8 cellular contexts compared by ENCODE assay signal in genomic region chr13:75372517-75372916, GRCh38.
DNase-seq lines count a peak whose midpoint lies in the region; ATAC-seq and TF ChIP-seq lines count a peak whose summit lies in the region.

No MANE protein-coding gene starts in this region.

- DNase-seq in NCI-H1417 (lab: John Stamatoyannopoulos, UW) (peak; percentile 37 to 80 (median 39)), NCI-H1417 treated with DMSO at 0.1 percent for 48 hours (lab: John Stamatoyannopoulos, UW) (no peak), HuH-7 (ENCODE audit: low spot score) (peak; percentile 16), RWPE2 (ENCODE audit: low spot score) (no peak), esophagus muscularis mucosa (ENCODE audit: extremely low spot score) (no peak), HK-2 (ENCODE audit: unreplicated experiment) (no peak)

- no peaks in the 10 kb centered on the region for H3K36me3 Mint-ChIP-seq in nephron (ENCODE audit: low read depth)

- H3K36me3 ChIP-seq in RWPE2 (ENCODE audit: low read depth) (no peaks in the 10 kb centered on the region), esophagus muscularis mucosa (no peaks in the 10 kb centered on the region)

- H3K27ac ChIP-seq in RWPE2 (ENCODE audit: poor library complexity, severe bottlenecking) = no peak overlapping the region
- H3K27ac ChIP-seq in esophagus muscularis mucosa (replicated peaks in 1 of 4) = peak overlapping the region; percentile 22 to 44 (median 31)

- no peak overlapping the region for H3K4me3 Mint-ChIP-seq in nephron

- TF ChIP-seq CTCF in RWPE2 (IDR thresholded peaks at IDR 0.05; ENCODE audit: poor library complexity, severe bottlenecking) = peak; percentile 84
- TF ChIP-seq CTCF in esophagus muscularis mucosa (IDR thresholded peaks at IDR 0.05) = peak; percentile 74 to 85 (median 77)
- peak; percentile 64 to 80 (median 67) for TF ChIP-seq CTCF in nephron (IDR thresholded peaks at IDR 0.05; ENCODE audit: unreplicated experiment in 3 of 3)

- no peak for TF ChIP-seq EP300 in esophagus muscularis mucosa (IDR thresholded peaks at IDR 0.05)

- H3K4me1 ChIP-seq in RWPE2 (ENCODE audit: insufficient read depth, poor library complexity, severe bottlenecking) (peaks cover 8% of the 10 kb centered on the region), esophagus muscularis mucosa (peaks cover 23 to 47% (median 41%) of the 10 kb centered on the region in 4 donors)

- intact Hi-C loops in esophagus muscularis mucosa (cut with DNase I) = loop anchor here (2.0 kb wide), 2 partner anchors 110 to 176 kb away; partner anchors contain the start of genes TBC1D4 and UCHL3

- no peaks in the 10 kb centered on the region for H3K9me3 Mint-ChIP-seq in nephron

- ATAC-seq in GM21576 (IDR thresholded peaks at IDR 0.05; ENCODE audit: unreplicated experiment) (peak; percentile 78), RWPE2 (ENCODE audit: low read depth) (0 out of 3 replicates have a peak, but pooled peaks have one; percentile 49)

- 0% methylated on average over 1 of the region's 1 CpG for WGBS in esophagus muscularis mucosa

- H3K9me3 ChIP-seq in RWPE2 (ENCODE audit: severe bottlenecking) = no peaks in the 10 kb centered on the region
- no peaks in the 10 kb centered on the region for H3K9me3 ChIP-seq in esophagus muscularis mucosa

- no peaks in the 10 kb centered on the region for H3K27me3 Mint-ChIP-seq in nephron (ENCODE audit: low read depth)

- H3K27me3 ChIP-seq in RWPE2 (ENCODE audit: insufficient read depth, poor library complexity, severe bottlenecking) (no peaks in the 10 kb centered on the region), esophagus muscularis mucosa (no peaks in the 10 kb centered on the region)

- H3K4me3 ChIP-seq in RWPE2 (ENCODE audit: severe bottlenecking) (no peak overlapping the region), esophagus muscularis mucosa (no peak overlapping the region)

- no peak for TF ChIP-seq POLR2A in esophagus muscularis mucosa (IDR thresholded peaks at IDR 0.05; ENCODE audit: low read depth)

- H3K4me1 Mint-ChIP-seq in nephron = peaks cover 32% of the 10 kb centered on the region

- peak overlapping the region in 1 of 3 experiments; percentile 60 for H3K27ac Mint-ChIP-seq in nephron

Comparison
In these comparisons a context has a peak if more than half of its experiments do, and no peak if none do; other contexts are left out.
1. DNase-seq: peak in NCI-H1417 (3 of 3) and HuH-7 (single experiment); none in NCI-H1417 treated with DMSO at 0.1 percent for 48 hours (single experiment), RWPE2 (single experiment), esophagus muscularis mucosa (single experiment) and HK-2 (single experiment).
2. Peak in every context shown above with its lines, with median percentiles within 50 percentile points of each other: CTCF ChIP-seq.